2 cellular contexts compared by ENCODE assay signal in genomic region chr14:43765474-43765873, GRCh38.
TF ChIP-seq lines count a peak whose summit lies in the region.

No MANE protein-coding gene starts in this region.

TF ChIP-seq in H1, 55 proteins besides CTCF, POLR2A, EP300 and RAD21:
- TF ChIP-seq ZNF274 (IDR thresholded peaks at IDR 0.05; ENCODE audit: borderline replicate concordance, extremely low read depth, low read length): no peak
- TF ChIP-seq TAF7 (optimal IDR thresholded peaks at IDR 0.05; ENCODE audit: borderline replicate concordance, low read depth, low read length): no peak
- no peak for TF ChIP-seq CEBPB (IDR thresholded peaks at IDR 0.05; ENCODE audit: low read depth, low read length)
- no peak for TF ChIP-seq CBX8 (IDR thresholded peaks at IDR 0.05; ENCODE audit: borderline replicate concordance, low read depth, low read length)
- no peak for TF ChIP-seq USF2 (IDR thresholded peaks at IDR 0.05; ENCODE audit: low read length)
- no peak for TF ChIP-seq KDM5A (IDR thresholded peaks at IDR 0.05; ENCODE audit: low read length)
- TF ChIP-seq TEAD4 (IDR thresholded peaks at IDR 0.05; ENCODE audit: low read depth, low read length): no peak
- TF ChIP-seq EGR1 (IDR thresholded peaks at IDR 0.05; ENCODE audit: borderline replicate concordance, low read depth, low read length): no peak
- no peak for TF ChIP-seq YY1 (IDR thresholded peaks at IDR 0.05; ENCODE audit: low read depth, low read length)
- no peak for TF ChIP-seq SIN3A (conservative IDR thresholded peaks at IDR 0.05 in 1 of 2, IDR thresholded peaks at IDR 0.05 in 1 of 2; ENCODE audit: low read depth in 1 of 2, low read length in 2 of 2)
- TF ChIP-seq, protein P1, sequence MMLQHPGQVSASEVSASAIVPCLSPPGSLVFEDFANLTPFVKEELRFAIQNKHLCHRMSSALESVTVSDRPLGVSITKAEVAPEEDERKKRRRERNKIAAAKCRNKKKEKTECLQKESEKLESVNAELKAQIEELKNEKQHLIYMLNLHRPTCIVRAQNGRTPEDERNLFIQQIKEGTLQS (IDR thresholded peaks at IDR 0.05; ENCODE audit: insufficient read depth, low read depth, low read length): no peak
- TF ChIP-seq JUND (IDR thresholded peaks at IDR 0.05; ENCODE audit: low read length): no peak
- no peak for TF ChIP-seq FOSL1 (IDR thresholded peaks at IDR 0.05; ENCODE audit: insufficient read depth, low read depth, low read length)
- TF ChIP-seq KDM1A (IDR thresholded peaks at IDR 0.05; ENCODE audit: borderline replicate concordance, low read length): no peak
- no peak for TF ChIP-seq RNF2 (IDR thresholded peaks at IDR 0.05; ENCODE audit: borderline replicate concordance, low read depth, low read length, missing control alignments, poor library complexity, severe bottlenecking)
- TF ChIP-seq, protein P2, sequence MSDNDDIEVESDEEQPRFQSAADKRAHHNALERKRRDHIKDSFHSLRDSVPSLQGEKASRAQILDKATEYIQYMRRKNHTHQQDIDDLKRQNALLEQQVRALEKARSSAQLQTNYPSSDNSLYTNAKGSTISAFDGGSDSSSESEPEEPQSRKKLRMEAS (IDR thresholded peaks at IDR 0.05): no peak
- no peak for TF ChIP-seq RXRA (IDR thresholded peaks at IDR 0.05; ENCODE audit: insufficient read depth, low read depth, low read length)

TF ChIP-seq in SK-N-SH, 30 proteins besides CTCF, POLR2A, EP300 and RAD21:
- TF ChIP-seq ELF1 (IDR thresholded peaks at IDR 0.05) (no peak), RFX5 (IDR thresholded peaks at IDR 0.05; ENCODE audit: low read length) (no peak), CHD2 (IDR thresholded peaks at IDR 0.05; ENCODE audit: low read length, partially characterized antibody) (no peak), NRF1 (IDR thresholded peaks at IDR 0.05; ENCODE audit: low read depth, low read length) (no peak), PBX3 (IDR thresholded peaks at IDR 0.05) (no peak), FOSL2 (IDR thresholded peaks at IDR 0.05; ENCODE audit: borderline replicate concordance, low read depth) (no peak), GATA2 (CRISPR knock-in tag; IDR thresholded peaks at IDR 0.05) (no peak), RCOR1 (IDR thresholded peaks at IDR 0.05; ENCODE audit: low read length) (no peak), POLR2AphosphoS5 (IDR thresholded peaks at IDR 0.05; ENCODE audit: low read depth, low read length) (no peak), JUND (IDR thresholded peaks at IDR 0.05) (no peak), TCF12 (IDR thresholded peaks at IDR 0.05) (no peak), TAF1 (IDR thresholded peaks at IDR 0.05; ENCODE audit: borderline replicate concordance, low read depth, low read length) (no peak), FOXM1 (IDR thresholded peaks at IDR 0.05; ENCODE audit: low read depth) (no peak), EZH2phosphoT487 (IDR thresholded peaks at IDR 0.05; ENCODE audit: borderline replicate concordance, low read depth) (no peak), IRF3 (IDR thresholded peaks at IDR 0.05; ENCODE audit: low read depth, low read length) (no peak), ZBTB33 (IDR thresholded peaks at IDR 0.05; ENCODE audit: borderline replicate concordance, low read depth) (no peak), YY1 (IDR thresholded peaks at IDR 0.05; ENCODE audit: low read depth) (no peak), USF1 (IDR thresholded peaks at IDR 0.05; ENCODE audit: borderline replicate concordance, low read depth) (no peak), MEF2A (IDR thresholded peaks at IDR 0.05; ENCODE audit: borderline replicate concordance, low read depth) (no peak), RXRA (IDR thresholded peaks at IDR 0.05; ENCODE audit: borderline replicate concordance, low read depth) (no peak)
